In the genomic region with DNA sequence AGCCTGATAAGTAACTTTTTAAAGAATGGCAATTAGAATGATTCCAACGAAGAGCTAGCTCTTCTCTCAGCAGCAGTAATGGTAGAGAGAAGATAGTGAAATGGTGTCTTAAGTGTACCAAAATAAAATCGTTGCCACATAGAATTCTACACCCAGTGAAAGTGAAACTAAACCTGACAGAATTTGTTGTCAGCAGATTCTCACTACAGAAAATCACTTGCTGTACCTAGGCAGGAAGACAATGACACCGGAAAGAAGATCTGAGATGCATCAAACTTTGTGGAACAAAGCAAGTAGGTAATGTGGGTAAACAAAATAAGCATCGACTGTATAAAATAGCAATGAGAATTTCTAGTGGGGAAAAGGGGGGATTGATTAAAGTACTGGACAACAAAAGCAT, we compare ENCODE assay signal across 11 cellular contexts. TPM values are rescaled to one million over a fixed set of nuclear protein-coding genes. Genes with fewer than 3 reads are reported as not detected.
DNase-seq lines count a peak whose midpoint lies in the region; ATAC-seq, FAIRE-seq and TF ChIP-seq lines count a peak whose summit lies in the region.
"Had no signal": no experiment of that assay in that cellular context is flagged by ENCODE, and none has a peak within 500 bp of the region (broad histone marks: within the 10 kb centered on the region; RNA-seq: fewer than 3 reads in every experiment).

No MANE protein-coding gene starts in this region.

- H3K27ac ChIP-seq in HCT116 (ENCODE audit: low read depth, low read length), result no peak overlapping the region
- H3K27ac ChIP-seq in neuronal stem cell (replicated peaks; ENCODE audit: low read length), result no peak overlapping the region
- H3K27ac ChIP-seq: HL-60 had no signal

- no peak overlapping the region for H2BK15ac ChIP-seq in neuronal stem cell (ENCODE audit: low read length)

- POLR2A ChIA-PET in HCT116 (lab: Charles Lee), result no interaction called here
- POLR2A ChIA-PET in activated B cell treated with CpG ODN at 0.5 μM for 24 hours (lab: Charles Lee), result interaction anchor here (0.6 kb wide), 1 partner anchor 345 kb away, joined by 3 read pairs; no protein-coding TSS in a partner anchor

- H3K9me3 Mint-ChIP-seq in activated B cell treated with CpG ODN at 0.5 μM for 24 hours, result peaks cover 3% of the 10 kb centered on the region

- RAD21 ChIA-PET in HCT116 (lab: Charles Lee; ENCODE audit: low non-redundant PET in 1 of 2, low total read pairs in 2 of 2, uncharacterized antibody in 2 of 2, unreplicated experiment in 2 of 2), result no interaction called here

- intact Hi-C loops in HCT116 (cut with micrococcal nuclease) (no loop called here), activated B cell treated with CpG ODN at 0.5 μM for 24 hours (cut with micrococcal nuclease) (no loop called here)

- H4K91ac ChIP-seq in neuronal stem cell (ENCODE audit: low read depth, low read length, poor library complexity), result no peak overlapping the region

- peaks cover 4% of the 10 kb centered on the region; the same call in 1 of the 2 replicates for H3K27me3 ChIP-seq in HCT116 (ENCODE audit: insufficient read depth, low read length)
- no peaks in the 10 kb centered on the region for H3K27me3 ChIP-seq in neuronal stem cell (ENCODE audit: control insufficient read depth in 3 of 3, insufficient read depth in 3 of 3, low read depth in 1 of 3, low read length in 3 of 3)

- no peak overlapping the region for H3K18ac ChIP-seq in neuronal stem cell (ENCODE audit: low read length)

- in situ Hi-C loops in GM13976 (cut with MboI; ENCODE audit: low sequenced_read_pairs, unreplicated experiment), result loop anchor here (25.0 kb wide), 1 partner anchor 1308 kb away; no protein-coding TSS in a partner anchor

- no peak for TF ChIP-seq CTCF in GM13976 (IDR thresholded peaks at IDR 0.05; ENCODE audit: borderline replicate concordance, control extremely low read depth, extremely low read depth, insufficient read depth, missing control alignments)
- no peak for TF ChIP-seq CTCF in HCT116 (IDR thresholded peaks at IDR 0.05 in 2 of 3, conservative IDR thresholded peaks at IDR 0.05 in 1 of 3; ENCODE audit: borderline replicate concordance in 1 of 3, insufficient read depth in 1 of 3, low read depth in 2 of 3, low read length in 2 of 3)
- TF ChIP-seq CTCF in activated B cell treated with CpG ODN at 0.5 μM for 24 hours (IDR thresholded peaks at IDR 0.05), result no peak

- no peak overlapping the region for H3K23ac ChIP-seq in neuronal stem cell (ENCODE audit: low read depth, low read length, poor library complexity)

- H3K36me3 Mint-ChIP-seq in activated B cell treated with CpG ODN at 0.5 μM for 24 hours (ENCODE audit: low read depth), result peaks cover 2% of the 10 kb centered on the region

- TF ChIP-seq RAD21 in HCT116 (IDR thresholded peaks at IDR 0.05; ENCODE audit: low read depth), result no peak

- no peak overlapping the region for H4K8ac ChIP-seq in neuronal stem cell (ENCODE audit: low read depth, low read length)

- H3K79me2 ChIP-seq in HCT116 (ENCODE audit: insufficient read depth, low read length), result no peaks in the 10 kb centered on the region

- H3K27me3 Mint-ChIP-seq in activated B cell treated with CpG ODN at 0.5 μM for 24 hours, result no peaks in the 10 kb centered on the region

- H3K4me1 Mint-ChIP-seq in activated B cell treated with CpG ODN at 0.5 μM for 24 hours, result peaks cover 13% of the 10 kb centered on the region

- no peak overlapping the region for H3K14ac ChIP-seq in neuronal stem cell (ENCODE audit: low read length)

- no peak overlapping the region for H2BK5ac ChIP-seq in neuronal stem cell (ENCODE audit: low read length)

- ATAC-seq in HCT116, result no peak
- peak; percentile 34 for ATAC-seq in activated B cell treated with CpG ODN at 0.5 μM for 24 hours (ENCODE audit: low read depth)
- no peak for ATAC-seq in GM21526 (IDR thresholded peaks at IDR 0.05; ENCODE audit: low FRiP score, unreplicated experiment)

- H3K4me3 ChIP-seq in HCT116 (replicated peaks in 1 of 2; ENCODE audit: low read depth in 1 of 2, low read length in 2 of 2) (no peak overlapping the region), neuronal stem cell (ENCODE audit: low read length in 2 of 2) (no peak overlapping the region)

- no TSS peak for BruUV-seq in HCT116 (replicated peaks; lab: Mats Ljungman, UMichigan)

- TF ChIP-seq POLR2A in HCT116 (IDR thresholded peaks at IDR 0.05; ENCODE audit: borderline replicate concordance, extremely low read depth, insufficient read depth, insufficient read length) (no peak), H54 (IDR thresholded peaks at IDR 0.05; ENCODE audit: low read depth, low read length) (no peak)

- H3K4me3 Mint-ChIP-seq in activated B cell treated with CpG ODN at 0.5 μM for 24 hours, result peak overlapping the region; percentile 55

- H3K36me3 ChIP-seq in HCT116 (ENCODE audit: control insufficient read depth in 1 of 2, insufficient read depth in 2 of 2, low read length in 2 of 2) (no peaks in the 10 kb centered on the region), neuronal stem cell (replicated peaks in 1 of 2; ENCODE audit: control insufficient read depth in 2 of 2, insufficient read depth in 2 of 2, low read length in 2 of 2) (no peaks in the 10 kb centered on the region)

- H3K4ac ChIP-seq in neuronal stem cell (ENCODE audit: low read length), result no peak overlapping the region

- H2BK12ac ChIP-seq in neuronal stem cell (ENCODE audit: low read length), result no peak overlapping the region

- H3K9ac ChIP-seq in HCT116 (ENCODE audit: low read length) (no peak overlapping the region), neuronal stem cell (ENCODE audit: low read depth, low read length, poor library complexity) (no peak overlapping the region)

- H2AFZ ChIP-seq in HCT116 (ENCODE audit: low read depth, low read length, poor library complexity, severe bottlenecking), result no peak overlapping the region
- peak overlapping the region; percentile 45 for H2AFZ ChIP-seq in neuronal stem cell (ENCODE audit: low read length)

- CTCF ChIA-PET in HCT116 (lab: Charles Lee), result no interaction called here
- CTCF ChIA-PET in activated B cell treated with CpG ODN at 0.5 μM for 24 hours (lab: Charles Lee), result no interaction called here

- no CpG with 5 or more reads among the region's 4 CpGs for WGBS in neuronal stem cell (ENCODE audit: extremely low coverage in 2 of 2, insufficient read length in 2 of 2, insufficient replicate concordance in 1 of 2), 2 donors

- 0 out of 2 replicates have a peak overlapping the region, but pooled peaks have one; percentile 2 for H3K4me2 ChIP-seq in HCT116 (ENCODE audit: low read length)
- H3K4me2 ChIP-seq in neuronal stem cell (ENCODE audit: insufficient read depth, low read length, poor library complexity, severe bottlenecking), result no peak overlapping the region

- no peak overlapping the region for H2BK120ac ChIP-seq in neuronal stem cell (ENCODE audit: low read depth, low read length)

- H3K9me3 ChIP-seq in HCT116 (ENCODE audit: control insufficient read depth in 1 of 2, insufficient read depth in 1 of 2, low read depth in 1 of 2, low read length in 2 of 2) (no peaks in the 10 kb centered on the region), neuronal stem cell (replicated peaks in 1 of 2; ENCODE audit: control insufficient read depth in 2 of 2, insufficient read depth in 1 of 2, low read depth in 1 of 2, low read length in 2 of 2) (no peaks in the 10 kb centered on the region)

- FAIRE-seq in H54 (lab: Jason Lieb, UNC), result no peak

- H3K9me2 ChIP-seq in HCT116 (ENCODE audit: insufficient read depth), result no peaks in the 10 kb centered on the region

- DNase-seq in GM13976 (ENCODE audit: low spot score) (peak; percentile 44), HCT116 (ENCODE audit: low read depth, low spot score) (no peak), activated B cell treated with CpG ODN at 0.5 μM for 24 hours (no peak), neuronal stem cell (ENCODE audit: low spot score) (no peak), H54 (ENCODE audit: insufficient read length, low spot score) (no peak)
- DNase-seq in stimulated activated CD4-positive, alpha-beta T cell treated with anti-CD3 and anti-CD28 coated beads, Interleukin-4, amount 100 ng/mL, for 1 hour, result no peak
- no peak for DNase-seq in stimulated activated CD4-positive, alpha-beta T cell treated with anti-CD3 and anti-CD28 coated beads, Interleukin-2, amount 100 ng/mL, for 24 hours
- DNase-seq: erythroblast, islet precursor cell had no signal

- H3K79me1 ChIP-seq in neuronal stem cell (ENCODE audit: low read depth, low read length), result no peaks in the 10 kb centered on the region

- no peaks in the 10 kb centered on the region for H3K4me1 ChIP-seq in HCT116 (ENCODE audit: control insufficient read depth in 1 of 2, insufficient read depth in 2 of 2, low read length in 2 of 2)
- no peaks in the 10 kb centered on the region for H3K4me1 ChIP-seq in neuronal stem cell (ENCODE audit: control insufficient read depth in 2 of 2, insufficient read depth in 1 of 2, low read depth in 1 of 2, low read length in 2 of 2)

- H3K27ac Mint-ChIP-seq in activated B cell treated with CpG ODN at 0.5 μM for 24 hours, result peak overlapping the region; percentile 30

- H2AK5ac ChIP-seq in neuronal stem cell (ENCODE audit: low read depth, low read length), result no peak overlapping the region

- H4K20me1 ChIP-seq in HCT116 (ENCODE audit: insufficient read depth), result no peaks in the 10 kb centered on the region

TF ChIP-seq in HCT116, 20 proteins besides CTCF, POLR2A, EP300 and RAD21 (continues in another document):
- TF ChIP-seq CEBPB (IDR thresholded peaks at IDR 0.05; ENCODE audit: low read depth), result no peak
- TF ChIP-seq ZFX (IDR thresholded peaks at IDR 0.05), result no peak
- TF ChIP-seq ZNF274 (IDR thresholded peaks at IDR 0.05; ENCODE audit: low read depth, low read length), result no peak
- no peak for TF ChIP-seq SRF (IDR thresholded peaks at IDR 0.05; ENCODE audit: low read depth)
- TF ChIP-seq JUND (IDR thresholded peaks at IDR 0.05), result no peak
- TF ChIP-seq, protein P1, sequence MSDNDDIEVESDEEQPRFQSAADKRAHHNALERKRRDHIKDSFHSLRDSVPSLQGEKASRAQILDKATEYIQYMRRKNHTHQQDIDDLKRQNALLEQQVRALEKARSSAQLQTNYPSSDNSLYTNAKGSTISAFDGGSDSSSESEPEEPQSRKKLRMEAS (IDR thresholded peaks at IDR 0.05), result no peak
- no peak for TF ChIP-seq YY1 (IDR thresholded peaks at IDR 0.05; ENCODE audit: extremely low read depth, insufficient replicate concordance, low read depth, low read length)
- TF ChIP-seq ELF1 (IDR thresholded peaks at IDR 0.05; ENCODE audit: borderline replicate concordance, low read depth), result no peak

RNA-seq across cellular contexts. Expression of gene EBF1, which starts 20.7 kb away (rescaled TPM):
- total RNA-seq in HCT116 (2021; ENCODE audit: unreplicated experiment) (0.30 TPM), activated B cell treated with CpG ODN at 0.5 μM for 24 hours (195 and 247 TPM in 2 replicates)
- not detected in 2 replicates for polyA plus RNA-seq in HCT116 (2012)
- 0.79 TPM for polyA plus RNA-seq in neuronal stem cell (2013, experiment 1 of 2)
- 0.83 TPM for polyA plus RNA-seq in neuronal stem cell (2013, experiment 2 of 2)

Comparison
In these comparisons a context has a peak if more than half of its experiments do, and no peak if none do; other contexts are left out.
1. RNA of gene EBF1, which starts 20.7 kb away (total RNA-seq): 195 to 247 TPM in activated B cell treated with CpG ODN at 0.5 μM for 24 hours; 0.30 TPM in HCT116 (single experiment); every median in the first group is over 100 times any median in the second.